ENCODE assay signal across 1 cellular context in the genomic region with DNA sequence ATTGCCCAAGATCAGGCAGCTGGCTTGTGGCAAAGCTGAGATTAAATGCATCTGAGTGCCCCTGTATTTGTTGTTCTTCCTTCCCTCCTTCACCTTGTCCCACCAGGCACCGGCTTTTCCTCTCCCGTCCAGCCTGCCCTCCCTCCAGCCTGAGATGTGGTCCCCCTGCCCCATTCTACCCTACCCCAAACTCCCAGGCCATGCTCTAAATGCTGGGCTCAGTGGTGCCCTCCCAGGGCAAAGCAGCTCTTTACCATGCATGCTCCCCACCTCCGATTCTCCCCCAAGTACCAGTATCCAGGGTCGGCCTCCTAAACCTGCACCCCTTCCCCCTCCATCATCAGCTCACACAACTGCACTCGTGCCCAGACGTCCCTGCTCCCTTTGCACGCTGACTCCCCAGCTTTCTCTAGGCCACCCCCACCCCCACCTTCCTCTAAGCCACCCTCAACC.
A peak's percentile ranks its signal among the peaks of the same experiment; 100 is the strongest.
TF ChIP-seq lines count a peak whose summit lies in the region.

No MANE protein-coding gene starts in this region.

TF ChIP-seq in K562, 482 proteins besides CTCF, POLR2A, EP300 and RAD21 (continued from another document):
- TF ChIP-seq, protein P1, sequence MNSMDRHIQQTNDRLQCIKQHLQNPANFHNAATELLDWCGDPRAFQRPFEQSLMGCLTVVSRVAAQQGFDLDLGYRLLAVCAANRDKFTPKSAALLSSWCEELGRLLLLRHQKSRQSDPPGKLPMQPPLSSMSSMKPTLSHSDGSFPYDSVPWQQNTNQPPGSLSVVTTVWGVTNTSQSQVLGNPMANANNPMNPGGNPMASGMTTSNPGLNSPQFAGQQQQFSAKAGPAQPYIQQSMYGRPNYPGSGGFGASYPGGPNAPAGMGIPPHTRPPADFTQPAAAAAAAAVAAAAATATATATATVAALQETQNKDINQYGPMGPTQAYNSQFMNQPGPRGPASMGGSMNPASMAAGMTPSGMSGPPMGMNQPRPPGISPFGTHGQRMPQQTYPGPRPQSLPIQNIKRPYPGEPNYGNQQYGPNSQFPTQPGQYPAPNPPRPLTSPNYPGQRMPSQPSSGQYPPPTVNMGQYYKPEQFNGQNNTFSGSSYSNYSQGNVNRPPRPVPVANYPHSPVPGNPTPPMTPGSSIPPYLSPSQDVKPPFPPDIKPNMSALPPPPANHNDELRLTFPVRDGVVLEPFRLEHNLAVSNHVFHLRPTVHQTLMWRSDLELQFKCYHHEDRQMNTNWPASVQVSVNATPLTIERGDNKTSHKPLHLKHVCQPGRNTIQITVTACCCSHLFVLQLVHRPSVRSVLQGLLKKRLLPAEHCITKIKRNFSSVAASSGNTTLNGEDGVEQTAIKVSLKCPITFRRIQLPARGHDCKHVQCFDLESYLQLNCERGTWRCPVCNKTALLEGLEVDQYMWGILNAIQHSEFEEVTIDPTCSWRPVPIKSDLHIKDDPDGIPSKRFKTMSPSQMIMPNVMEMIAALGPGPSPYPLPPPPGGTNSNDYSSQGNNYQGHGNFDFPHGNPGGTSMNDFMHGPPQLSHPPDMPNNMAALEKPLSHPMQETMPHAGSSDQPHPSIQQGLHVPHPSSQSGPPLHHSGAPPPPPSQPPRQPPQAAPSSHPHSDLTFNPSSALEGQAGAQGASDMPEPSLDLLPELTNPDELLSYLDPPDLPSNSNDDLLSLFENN (IDR thresholded peaks at IDR 0.05; ENCODE audit: low read depth in 2 of 2, low read length in 2 of 2): 0 out of 4 replicates have a peak, but pooled peaks of 1 of the 2 experiments have one; percentile 13
